In genomic region chr7:68730871-68731403, GRCh38 we compare ENCODE assay signal across 18 cellular contexts.
DNase-seq lines count a peak whose midpoint lies in the region; ATAC-seq and TF ChIP-seq lines count a peak whose summit lies in the region.
"Had no signal": no experiment of that assay in that cellular context is flagged by ENCODE, and none has a peak within 500 bp of the region (broad histone marks: within the 10 kb centered on the region; RNA-seq: fewer than 3 reads in every experiment).

No MANE protein-coding gene starts in this region.

- peaks cover 7% of the 10 kb centered on the region for H3K9me3 Mint-ChIP-seq in Calu3 (ENCODE audit: low read depth, unreplicated experiment)
- H3K9me3 Mint-ChIP-seq in natural killer cell treated with Interleukin-12 subunit alpha and Interleukin-12 subunit beta and Interleukin-15 and Interleukin-18, amount 100 ng/mL, for 72 hours, result peaks cover 3% of the 10 kb centered on the region
- H3K9me3 Mint-ChIP-seq: stimulated activated memory B cell treated with anti-CD40 and anti-IgM and Interleukin-4, amounts not matched to agents 10 μg/mL and 1 μg/mL and 100 μg/mL, for 72 hours had no signal

- intact Hi-C loops in Calu3 (cut with micrococcal nuclease; ENCODE audit: unreplicated experiment), result no loop called here

- no peak for TF ChIP-seq CTCF in Calu3 (IDR thresholded peaks at IDR 0.05; ENCODE audit: unreplicated experiment)

- H3K4me1 Mint-ChIP-seq in Calu3 (ENCODE audit: low read depth, unreplicated experiment), result no peaks in the 10 kb centered on the region
- no peaks in the 10 kb centered on the region for H3K4me1 Mint-ChIP-seq in natural killer cell treated with Interleukin-12 subunit alpha and Interleukin-12 subunit beta and Interleukin-15 and Interleukin-18, amount 100 ng/mL, for 72 hours (ENCODE audit: low read depth in 2 of 2)
- H3K4me1 Mint-ChIP-seq: CD4-positive, alpha-beta memory T cell; stimulated activated memory B cell treated with anti-CD40 and anti-IgM and Interleukin-4, amounts not matched to agents 10 μg/mL and 1 μg/mL and 100 μg/mL, for 72 hours had no signal

- CTCF ChIA-PET in Calu3 (lab: Charles Lee), result no interaction called here

- H3K27me3 Mint-ChIP-seq in Calu3 (ENCODE audit: unreplicated experiment), result no peaks in the 10 kb centered on the region
- H3K27me3 Mint-ChIP-seq in natural killer cell treated with Interleukin-12 subunit alpha and Interleukin-12 subunit beta and Interleukin-15 and Interleukin-18, amount 100 ng/mL, for 72 hours, result no peaks in the 10 kb centered on the region
- H3K27me3 Mint-ChIP-seq: activated naive CD8-positive, alpha-beta T cell; CD4-positive, alpha-beta memory T cell had no signal

- DNase-seq in SIG-M5 treated with dmso at 0.1 percent for 504 hours (lab: John Stamatoyannopoulos, UW; ENCODE audit: unreplicated experiment), result peak; percentile 53
- DNase-seq in SIG-M5 (lab: John Stamatoyannopoulos, UW), result no peak
- peak; percentile 84 for DNase-seq in NCI-H2196 (lab: John Stamatoyannopoulos, UW; ENCODE audit: unreplicated experiment)
- peak; percentile 61 for DNase-seq in cerebellar cortex (ENCODE audit: low spot score)
- no peak for DNase-seq in Calu3
- DNase-seq in natural killer cell treated with Interleukin-12 subunit alpha and Interleukin-12 subunit beta and Interleukin-15 and Interleukin-18, amount 100 ng/mL, for 72 hours (ENCODE audit: low spot score), result no peak
- DNase-seq: activated CD4-positive, alpha-beta T cell treated with anti-CD3 and anti-CD28 coated beads, Interleukin-2, amount 50 U/mL, for 48 hours; activated T-cell treated with anti-CD3 and anti-CD28 coated beads, Interleukin-2, amount 50 U/mL, for 48 hours; CD4-positive, alpha-beta memory T cell; Karpas-422; nephron progenitor cell; psoas muscle; stimulated activated CD4-positive, alpha-beta T cell treated with anti-CD3 and anti-CD28 coated beads, Interleukin-12 subunit alpha, Interleukin-12 subunit beta, amount 100 ng/mL, for 4 hours; trophoblast cell had no signal

- no TSS peak for BruUV-seq in Calu3 (replicated peaks; lab: Mats Ljungman, UMichigan)

- no peak overlapping the region for H3K27ac Mint-ChIP-seq in Calu3 (ENCODE audit: unreplicated experiment)
- no peak overlapping the region for H3K27ac Mint-ChIP-seq in natural killer cell treated with Interleukin-12 subunit alpha and Interleukin-12 subunit beta and Interleukin-15 and Interleukin-18, amount 100 ng/mL, for 72 hours
- H3K27ac Mint-ChIP-seq: activated naive CD8-positive, alpha-beta T cell; CD4-positive, alpha-beta memory T cell; nephron progenitor cell; stimulated activated memory B cell treated with anti-CD40 and anti-IgM and Interleukin-4, amounts not matched to agents 10 μg/mL and 1 μg/mL and 100 μg/mL, for 72 hours had no signal

- ATAC-seq in HG02623 (IDR thresholded peaks at IDR 0.05; ENCODE audit: unreplicated experiment), result no peak
- no peak for ATAC-seq in HG03457 (IDR thresholded peaks at IDR 0.05; ENCODE audit: unreplicated experiment)
- ATAC-seq in natural killer cell treated with Interleukin-12 subunit alpha and Interleukin-12 subunit beta and Interleukin-15 and Interleukin-18, amount 100 ng/mL, for 72 hours, result no peak
- ATAC-seq: psoas muscle; stimulated activated memory B cell treated with anti-CD40 and anti-IgM and Interleukin-4, amounts not matched to agents 10 μg/mL and 1 μg/mL and 100 μg/mL, for 72 hours had no signal

- no peaks in the 10 kb centered on the region for H3K36me3 Mint-ChIP-seq in Calu3 (ENCODE audit: insufficient read depth, unreplicated experiment)
- H3K36me3 Mint-ChIP-seq in natural killer cell treated with Interleukin-12 subunit alpha and Interleukin-12 subunit beta and Interleukin-15 and Interleukin-18, amount 100 ng/mL, for 72 hours, result no peaks in the 10 kb centered on the region
- H3K36me3 Mint-ChIP-seq: activated naive CD8-positive, alpha-beta T cell; CD4-positive, alpha-beta memory T cell; stimulated activated memory B cell treated with anti-CD40 and anti-IgM and Interleukin-4, amounts not matched to agents 10 μg/mL and 1 μg/mL and 100 μg/mL, for 72 hours had no signal

- no peak overlapping the region for H3K4me3 Mint-ChIP-seq in Calu3 (ENCODE audit: low read depth, unreplicated experiment)
- H3K4me3 Mint-ChIP-seq in natural killer cell treated with Interleukin-12 subunit alpha and Interleukin-12 subunit beta and Interleukin-15 and Interleukin-18, amount 100 ng/mL, for 72 hours, result no peak overlapping the region
- H3K4me3 Mint-ChIP-seq: activated naive CD8-positive, alpha-beta T cell; CD4-positive, alpha-beta memory T cell; nephron progenitor cell; stimulated activated memory B cell treated with anti-CD40 and anti-IgM and Interleukin-4, amounts not matched to agents 10 μg/mL and 1 μg/mL and 100 μg/mL, for 72 hours had no signal

Comparison
In these comparisons a context has a peak if more than half of its experiments do, and no peak if none do; other contexts are left out.
1. DNase-seq: peak in SIG-M5 treated with dmso at 0.1 percent for 504 hours (single experiment), NCI-H2196 (single experiment) and cerebellar cortex (single experiment); none in SIG-M5 (single experiment), Calu3 (single experiment) and natural killer cell treated with Interleukin-12 subunit alpha and Interleukin-12 subunit beta and Interleukin-15 and Interleukin-18, amount 100 ng/mL, for 72 hours (single experiment).